Comparison of ENCODE assay signal across 8 cellular contexts in the genomic region with DNA sequence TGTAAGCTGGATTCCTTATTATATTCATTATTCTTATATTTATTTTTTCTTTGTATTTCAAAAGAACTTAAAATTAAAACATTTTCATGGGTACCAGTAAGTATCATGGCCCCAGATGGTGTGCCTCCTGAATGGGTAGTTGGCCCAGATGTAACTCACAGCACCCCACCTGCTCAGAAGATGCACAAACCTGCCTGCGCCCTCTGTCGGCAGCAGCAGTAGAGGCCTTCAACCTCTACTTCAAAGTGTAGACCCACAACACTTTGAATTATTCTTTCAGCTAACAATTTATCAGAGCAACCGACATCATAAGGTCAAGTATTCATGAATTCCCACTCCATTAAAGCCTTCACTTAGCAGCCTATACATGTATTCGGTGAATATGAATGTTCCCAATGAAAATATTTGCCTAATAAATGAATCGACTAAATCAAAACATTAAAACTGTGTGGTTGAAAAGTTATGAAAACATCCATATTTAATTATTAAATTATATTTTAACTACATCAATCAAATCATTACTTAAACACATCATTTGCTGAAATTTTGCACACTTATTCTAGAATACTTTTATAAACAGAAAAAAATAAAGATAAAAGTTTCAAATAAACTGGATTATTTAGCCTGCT. TPM values are rescaled to one million over a fixed set of nuclear protein-coding genes. Genes with fewer than 3 reads are reported as not detected.
DNase-seq lines count a peak whose midpoint lies in the region; ATAC-seq and TF ChIP-seq lines count a peak whose summit lies in the region.

No MANE protein-coding gene starts in this region.

- peak; percentile 94 for TF ChIP-seq CTCF in GM12873 (IDR thresholded peaks at IDR 0.05; ENCODE audit: insufficient read depth, low read depth, low read length, missing control alignments)

- peak; percentile 88 for ATAC-seq in HG03342 (IDR thresholded peaks at IDR 0.05; ENCODE audit: unreplicated experiment)
- ATAC-seq in GM19455 (IDR thresholded peaks at IDR 0.05; ENCODE audit: unreplicated experiment), result no peak

- DNase-seq in NCI-H526 (lab: John Stamatoyannopoulos, UW), result peak; percentile 88 to 94
- peak; percentile 74 to 79 for DNase-seq in activated CD4-positive, alpha-beta T cell treated with anti-CD3 and anti-CD28 coated beads, Interleukin-2, amount 50 U/mL, for 48 hours
- peak; percentile 56 for DNase-seq in effector CD4-positive, alpha-beta T cell
- DNase-seq in mucosa of gallbladder (ENCODE audit: low spot score), result peak; percentile 69
- DNase-seq in stimulated activated CD8-positive, alpha-beta memory T cell treated with anti-CD3 and anti-CD28 coated beads, Interleukin-7, amount 100 ng/mL, for 48 hours (ENCODE audit: extremely low read depth in 1 of 2, low read depth in 1 of 2), result peak; percentile 18 to 54

RNA-seq across cellular contexts. Expression of a gene that starts 25.4 kb away (rescaled TPM):
- 7.9 TPM for total RNA-seq in mucosa of gallbladder

RNA-seq across cellular contexts. Expression of a gene that starts 52.4 kb away (rescaled TPM):
- total RNA-seq in mucosa of gallbladder, result not detected

Comparison
In these comparisons a context has a peak if more than half of its experiments do, and no peak if none do; other contexts are left out.
1. DNase-seq: peak in every context shown above with its lines; median percentile 91 in NCI-H526; 76 in activated CD4-positive, alpha-beta T cell treated with anti-CD3 and anti-CD28 coated beads, Interleukin-2, amount 50 U/mL, for 48 hours; 69 in mucosa of gallbladder; 56 in effector CD4-positive, alpha-beta T cell; 36 in stimulated activated CD8-positive, alpha-beta memory T cell treated with anti-CD3 and anti-CD28 coated beads, Interleukin-7, amount 100 ng/mL, for 48 hours.